ENCODE assay signal across 9 cellular contexts in the genomic region with DNA sequence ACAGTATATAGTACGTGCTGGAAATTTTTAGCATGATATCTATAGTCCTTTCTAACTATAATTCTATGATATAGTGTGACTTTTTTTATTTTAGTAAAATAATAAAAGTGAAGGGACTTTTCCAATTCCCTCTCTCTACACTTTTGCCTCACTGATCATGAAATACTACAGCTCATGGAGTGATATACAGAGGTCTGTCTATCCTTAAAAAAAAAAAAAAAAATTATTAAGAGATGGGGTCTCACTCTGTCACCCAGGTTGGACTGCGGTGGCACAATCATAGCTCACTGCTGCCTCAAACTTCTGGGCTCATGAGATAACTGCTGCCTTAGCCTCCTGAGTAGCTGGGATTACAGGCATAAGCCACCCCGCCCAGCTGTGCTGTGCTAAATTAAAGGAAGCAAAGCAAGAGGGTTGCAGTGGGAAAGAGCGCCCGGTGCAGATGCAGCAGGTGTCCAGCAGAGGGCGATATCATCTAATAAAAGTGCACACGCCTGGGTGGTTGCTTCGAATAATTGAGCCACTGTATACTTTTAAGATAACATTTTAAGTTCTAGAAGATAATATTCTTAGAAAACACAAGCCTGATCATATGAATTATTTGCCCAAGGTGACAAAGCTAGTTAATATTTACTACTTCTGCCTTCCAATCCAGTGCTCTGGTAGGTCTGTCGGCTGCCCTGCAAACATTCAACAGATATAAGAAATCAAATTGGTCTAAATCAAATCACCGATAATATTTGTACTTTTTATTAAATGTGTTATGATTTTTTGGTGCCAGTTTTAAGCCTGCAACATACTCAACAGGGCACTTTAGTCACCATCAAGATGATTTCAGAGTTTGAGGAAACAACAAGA.
DNase-seq lines count a peak whose midpoint lies in the region; ATAC-seq and TF ChIP-seq lines count a peak whose summit lies in the region.
"Had no signal": no experiment of that assay in that cellular context is flagged by ENCODE, and none has a peak within 500 bp of the region (broad histone marks: within the 10 kb centered on the region; RNA-seq: fewer than 3 reads in every experiment).

No MANE protein-coding gene starts in this region.

- H3K27ac ChIP-seq in KMS-11 (no peak overlapping the region), aorta (ENCODE audit: low read depth in 1 of 2, low read length in 2 of 2) (no peak overlapping the region)
- H3K27ac ChIP-seq: epithelial cell of prostate had no signal

- no peaks in the 10 kb centered on the region for H3K36me3 ChIP-seq in KMS-11 (ENCODE audit: insufficient read depth)
- no peaks in the 10 kb centered on the region for H3K36me3 ChIP-seq in aorta (ENCODE audit: control insufficient read depth in 1 of 2, insufficient read depth in 2 of 2, low read length in 1 of 2)

- DNase-seq in DMS53 treated with DMSO at 0.1 percent for 48 hours (lab: John Stamatoyannopoulos, UW; ENCODE audit: unreplicated experiment) (peak; percentile 33), SHP77 treated with DMSO at 0.1 percent for 48 hours (lab: John Stamatoyannopoulos, UW) (peak; percentile 45), glomerular visceral epithelial cell (ENCODE audit: extremely low spot score) (peak; percentile 74), progenitor cell of endocrine pancreas (ENCODE audit: low spot score, unreplicated experiment) (peak; percentile 62), aorta (peak; percentile 79 to 91)
- DNase-seq in activated naive CD4-positive, alpha-beta T cell treated with Interleukin-2 at 50 U/mL for 16 hours, result peak; percentile 43

- H3K79me2 ChIP-seq in KMS-11 (ENCODE audit: insufficient read depth, low read depth), result no peaks in the 10 kb centered on the region

- H3K4me2 ChIP-seq in KMS-11, result no peak overlapping the region

- H3K4me1 ChIP-seq in KMS-11 (ENCODE audit: low read depth, poor library complexity, severe bottlenecking) (no peaks in the 10 kb centered on the region), aorta (ENCODE audit: control insufficient read depth in 1 of 2, insufficient read depth in 2 of 2, low read length in 2 of 2) (no peaks in the 10 kb centered on the region)

- H3K9me3 Mint-ChIP-seq in progenitor cell of endocrine pancreas (ENCODE audit: low read depth), result peaks cover 3% of the 10 kb centered on the region

- no peak overlapping the region for H3K9ac ChIP-seq in KMS-11

- ATAC-seq in GM21576 (IDR thresholded peaks at IDR 0.05; ENCODE audit: unreplicated experiment) (peak; percentile 91), aorta (ENCODE audit: low FRiP score) (peak; percentile 94)

- no peaks in the 10 kb centered on the region for H3K27me3 ChIP-seq in KMS-11 (ENCODE audit: insufficient read depth, low read depth)
- H3K27me3 ChIP-seq in aorta (ENCODE audit: control insufficient read depth in 1 of 2, insufficient read depth in 2 of 2, low read length in 1 of 2), result no peaks in the 10 kb centered on the region

- peaks cover 4% of the 10 kb centered on the region for H3K27me3 Mint-ChIP-seq in progenitor cell of endocrine pancreas

- 26 to 27% methylated on average over 10 of the region's 10 CpGs for WGBS in aorta, 2 donors

- H3K27ac Mint-ChIP-seq in progenitor cell of endocrine pancreas, result no peak overlapping the region

- H3K4me1 Mint-ChIP-seq in progenitor cell of endocrine pancreas (ENCODE audit: low read depth), result peaks cover 9% of the 10 kb centered on the region

- no peak overlapping the region for H2AFZ ChIP-seq in KMS-11 (ENCODE audit: low read depth)

- TF ChIP-seq CTCF in KMS-11 (conservative IDR thresholded peaks at IDR 0.05; ENCODE audit: low read depth, low read length) (peak; percentile 81), progenitor cell of endocrine pancreas (IDR thresholded peaks at IDR 0.05; ENCODE audit: unreplicated experiment) (peak; percentile 100)

- no peak overlapping the region for H3K4me3 ChIP-seq in KMS-11 (IDR thresholded peaks at IDR 0.05; ENCODE audit: insufficient read depth, low read depth, low read length)
- H3K4me3 ChIP-seq in aorta (ENCODE audit: low read length in 2 of 2), result no peak overlapping the region

- no peak overlapping the region for H3K4me3 Mint-ChIP-seq in progenitor cell of endocrine pancreas (ENCODE audit: low read depth)

- H3K36me3 Mint-ChIP-seq in progenitor cell of endocrine pancreas (ENCODE audit: insufficient read depth), result no peaks in the 10 kb centered on the region

- intact Hi-C loops in aorta (cut with DNase I), result loop anchor here (1.0 to 5.0 kb wide), 3 partner anchors 128 to 182 kb away; no protein-coding TSS in a partner anchor

- no peaks in the 10 kb centered on the region for H3K9me3 ChIP-seq in aorta (ENCODE audit: control insufficient read depth, low read length)

- no peaks in the 10 kb centered on the region for H4K20me1 ChIP-seq in KMS-11 (ENCODE audit: insufficient read depth)

Comparison
In these comparisons a context has a peak if more than half of its experiments do, and no peak if none do; other contexts are left out.
1. DNase-seq: peak in every context shown above with its lines; median percentile 85 in aorta; 74 in glomerular visceral epithelial cell; 62 in progenitor cell of endocrine pancreas; 45 in SHP77 treated with DMSO at 0.1 percent for 48 hours; 43 in activated naive CD4-positive, alpha-beta T cell treated with Interleukin-2 at 50 U/mL for 16 hours; 33 in DMS53 treated with DMSO at 0.1 percent for 48 hours.